9 cellular contexts compared by ENCODE assay signal in genomic region chr17:17722906-17723353, GRCh38.
DNase-seq lines count a peak whose midpoint lies in the region; ATAC-seq and TF ChIP-seq lines count a peak whose summit lies in the region.
"Had no signal": no experiment of that assay in that cellular context is flagged by ENCODE, and none has a peak within 500 bp of the region (broad histone marks: within the 10 kb centered on the region; RNA-seq: fewer than 3 reads in every experiment).

No MANE protein-coding gene starts in this region.

- TF ChIP-seq CTCF in cardiac fibroblast (IDR thresholded peaks at IDR 0.05; ENCODE audit: low read depth, low read length), result no peak
- TF ChIP-seq CTCF in tibial artery (IDR thresholded peaks at IDR 0.05), result no peak

- DNase-seq in activated naive CD4-positive, alpha-beta T cell treated with Interleukin-2 at 50 U/mL for 16 hours, result peak; percentile 12
- no peak for DNase-seq in activated naive CD4-positive, alpha-beta T cell (lab: John Stamatoyannopoulos, UW)
- DNase-seq in cardiac fibroblast (ENCODE audit: low read depth in 2 of 2) (no peak), tibial artery (no peak), NCI-H146 (lab: John Stamatoyannopoulos, UW) (no peak)
- DNase-seq: SHP77 had no signal

- H3K36me3 ChIP-seq in mucosa of stomach (ENCODE audit: control insufficient read depth, insufficient read depth, low read length), result no peaks in the 10 kb centered on the region
- H3K36me3 ChIP-seq in tibial artery, result no peaks in the 10 kb centered on the region

- H3K9me3 ChIP-seq in mucosa of stomach (ENCODE audit: control insufficient read depth, low read length) (no peaks in the 10 kb centered on the region), tibial artery (no peaks in the 10 kb centered on the region)

- no peak for ATAC-seq in HG02852 (IDR thresholded peaks at IDR 0.05; ENCODE audit: unreplicated experiment)
- no peak for ATAC-seq in GM21390 (IDR thresholded peaks at IDR 0.05; ENCODE audit: unreplicated experiment)

- peak overlapping the region; percentile 66 for H3K9ac ChIP-seq in mucosa of stomach (ENCODE audit: low read length)

- no peak overlapping the region for H3K27ac ChIP-seq in tibial artery

- no peaks in the 10 kb centered on the region for H3K27me3 ChIP-seq in mucosa of stomach (ENCODE audit: control insufficient read depth, insufficient read depth, low read length)
- no peaks in the 10 kb centered on the region for H3K27me3 ChIP-seq in tibial artery

- intact Hi-C loops in tibial artery (cut with DNase I; ENCODE audit: low total_unique reads), result loop anchor here (5.0 kb wide), 1 partner anchor 36 kb away; no protein-coding TSS in a partner anchor

- H3K4me3 ChIP-seq in cardiac fibroblast (replicated peaks in 1 of 2; ENCODE audit: low read depth in 2 of 2, low read length in 2 of 2), result peak overlapping the region; percentile 36 to 55
- H3K4me3 ChIP-seq in mucosa of stomach (ENCODE audit: low read length), result no peak overlapping the region
- peak overlapping the region; percentile 56 to 68 for H3K4me3 ChIP-seq in tibial artery

- peaks cover 52% of the 10 kb centered on the region for H3K4me1 ChIP-seq in mucosa of stomach (ENCODE audit: control insufficient read depth, insufficient read depth, low read length)
- peaks cover 0 to 38% (median 26%) of the 10 kb centered on the region in 4 donors for H3K4me1 ChIP-seq in tibial artery
